In genomic region chr1:16164821-16165364, GRCh38 we compare ENCODE assay signal across 11 cellular contexts. TPM values are rescaled to one million over a fixed set of nuclear protein-coding genes. Genes with fewer than 3 reads are reported as not detected.
DNase-seq lines count a peak whose midpoint lies in the region; ATAC-seq and TF ChIP-seq lines count a peak whose summit lies in the region.
"Had no signal": no experiment of that assay in that cellular context is flagged by ENCODE, and none has a peak within 500 bp of the region (broad histone marks: within the 10 kb centered on the region; RNA-seq: fewer than 3 reads in every experiment).

No MANE protein-coding gene starts in this region.

- no peak overlapping the region for H3K9ac ChIP-seq in skeletal muscle satellite cell (ENCODE audit: low read depth, low read length)

- H3K4me1 ChIP-seq in SJCRH30, result peaks cover 36% of the 10 kb centered on the region
- H3K4me1 ChIP-seq in foreskin keratinocyte, result peaks cover 23% of the 10 kb centered on the region
- peaks cover 13% of the 10 kb centered on the region for H3K4me1 ChIP-seq in skeletal muscle satellite cell (ENCODE audit: control insufficient read depth, insufficient read depth, low read length)

- no peak overlapping the region for H3K4me3 ChIP-seq in SJCRH30
- no peak overlapping the region for H3K4me3 ChIP-seq in skeletal muscle satellite cell (ENCODE audit: low read length)
- H3K4me3 ChIP-seq: heart left ventricle, testis had no signal

- H3K36me3 ChIP-seq in SJCRH30, result no peaks in the 10 kb centered on the region
- no peaks in the 10 kb centered on the region for H3K36me3 ChIP-seq in skeletal muscle satellite cell (ENCODE audit: insufficient read depth, low read length)
- H3K36me3 ChIP-seq: heart left ventricle had no signal

- peak; percentile 44 for DNase-seq in NCI-H510A treated with DMSO at 0.1 percent for 48 hours (lab: John Stamatoyannopoulos, UW)
- no peak for DNase-seq in NCI-H510A (lab: John Stamatoyannopoulos, UW)
- DNase-seq in SJCRH30, result peak; percentile 63 to 72
- DNase-seq in foreskin keratinocyte, result no peak
- DNase-seq in stimulated activated naive CD4-positive, alpha-beta T cell (lab: John Stamatoyannopoulos, UW), result no peak
- no peak for DNase-seq in activated T-cell treated with anti-CD3 and anti-CD28 coated beads for 4 hours
- DNase-seq: NK-92 treated with Interleukin-12 subunit alpha and Interleukin-12 subunit beta, amount 100 ng/mL, for 24 hours; testis had no signal

- H3K27me3 ChIP-seq in SJCRH30 (no peaks in the 10 kb centered on the region), foreskin keratinocyte (no peaks in the 10 kb centered on the region), skeletal muscle satellite cell (ENCODE audit: control insufficient read depth, insufficient read depth, low read length) (no peaks in the 10 kb centered on the region)
- H3K27me3 ChIP-seq: testis had no signal

- peak overlapping the region; percentile 20 for H3K4me2 ChIP-seq in skeletal muscle satellite cell (ENCODE audit: low read length)

- 0 out of 2 replicates have a peak overlapping the region, but pooled peaks have one; percentile 1 for H3K27ac ChIP-seq in SJCRH30
- peak overlapping the region; percentile 80 for H3K27ac ChIP-seq in foreskin keratinocyte
- H3K27ac ChIP-seq: testis had no signal

- H3K9me3 ChIP-seq in SJCRH30 (replicated peaks) (no peaks in the 10 kb centered on the region), skeletal muscle satellite cell (replicated peaks; ENCODE audit: low read length) (no peaks in the 10 kb centered on the region)
- H3K9me3 ChIP-seq: heart left ventricle, testis had no signal

- no peak for TF ChIP-seq CTCF in foreskin keratinocyte (conservative IDR thresholded peaks at IDR 0.05)

- ATAC-seq in foreskin keratinocyte (no peak), HG03565 (IDR thresholded peaks at IDR 0.05; ENCODE audit: unreplicated experiment) (no peak)

RNA-seq across cellular contexts. Expression of gene EPHA2, which starts 9.0 kb away (rescaled TPM):
- 55.0 and 57.3 TPM in 2 replicates for total RNA-seq in SJCRH30 (2014; rRNA removed; shearing (Covaris generic))
- 138 and 139 TPM in 2 replicates for total RNA-seq in foreskin keratinocyte
- 70.5 and 77.6 TPM in 2 replicates for polyA plus RNA-seq in foreskin keratinocyte
- total RNA-seq in skeletal muscle satellite cell (2012; rRNA removed), result 8.3 and 8.4 TPM in 2 replicates

RNA-seq across cellular contexts. Expression of gene ARHGEF19, which starts 47.6 kb away (rescaled TPM):
- total RNA-seq in SJCRH30 (2014; rRNA removed; shearing (Covaris generic)), result 7.9 and 9.9 TPM in 2 replicates
- total RNA-seq in foreskin keratinocyte, result 10.7 and 15.3 TPM in 2 replicates
- polyA plus RNA-seq in foreskin keratinocyte, result 11.1 and 13.9 TPM in 2 replicates
- 4.6 and 4.8 TPM in 2 replicates for total RNA-seq in skeletal muscle satellite cell (2012; rRNA removed)

Comparison
In these comparisons a context has a peak if more than half of its experiments do, and no peak if none do; other contexts are left out.
1. DNase-seq: peak in NCI-H510A treated with DMSO at 0.1 percent for 48 hours (single experiment) and SJCRH30 (2 of 2); none in NCI-H510A (single experiment), foreskin keratinocyte (0 of 2), stimulated activated naive CD4-positive, alpha-beta T cell (0 of 6) and activated T-cell treated with anti-CD3 and anti-CD28 coated beads for 4 hours (single experiment).